ENCODE assay signal across 8 cellular contexts in genomic region chr12:45235087-45236025, GRCh38. TPM values are rescaled to one million over a fixed set of nuclear protein-coding genes. Genes with fewer than 3 reads are reported as not detected.
DNase-seq lines count a peak whose midpoint lies in the region; ATAC-seq and TF ChIP-seq lines count a peak whose summit lies in the region.

No MANE protein-coding gene starts in this region.

- H3K4me3 Mint-ChIP-seq in chondrocyte (ENCODE audit: unreplicated experiment) (peak overlapping the region; percentile 48), memory B cell (no peak overlapping the region)

- peaks cover 82% of the 10 kb centered on the region for H3K4me1 Mint-ChIP-seq in chondrocyte (ENCODE audit: low read depth)
- H3K4me1 Mint-ChIP-seq in memory B cell = peaks cover 26% of the 10 kb centered on the region

- no peaks in the 10 kb centered on the region for H3K27me3 Mint-ChIP-seq in chondrocyte (ENCODE audit: low read depth)
- H3K27me3 Mint-ChIP-seq in memory B cell = no peaks in the 10 kb centered on the region

- H3K9me3 ChIP-seq in MG63 = 0 out of 2 replicates have a peak, but pooled peaks cover 1% of the 10 kb centered on the region

- no peaks in the 10 kb centered on the region for H3K27me3 ChIP-seq in MG63

- peaks cover 1% of the 10 kb centered on the region for H3K36me3 Mint-ChIP-seq in chondrocyte (ENCODE audit: low read depth)
- H3K36me3 Mint-ChIP-seq in memory B cell = peaks cover 7% of the 10 kb centered on the region

- DNase-seq in MG63 (peak; percentile 75), chondrocyte (ENCODE audit: low spot score) (no peak), memory B cell (ENCODE audit: low spot score in 2 of 2) (no peak), NCI-H526 treated with DMSO at 0.1 percent for 48 hours (lab: John Stamatoyannopoulos, UW) (no peak), RPMI8226 (no peak)
- no peak for DNase-seq in activated CD4-positive, CD25-positive, alpha-beta regulatory T cell treated with anti-CD3 and anti-CD28 coated beads, Interleukin-2, amount 50 U/mL, for 72 hours

- H3K36me3 ChIP-seq in MG63 = no peaks in the 10 kb centered on the region

- H3K4me3 ChIP-seq in MG63 = no peak overlapping the region

- H3K9me3 Mint-ChIP-seq in chondrocyte (ENCODE audit: low read depth) (peaks cover 3% of the 10 kb centered on the region), memory B cell (no peaks in the 10 kb centered on the region)

- H3K27ac Mint-ChIP-seq in chondrocyte (ENCODE audit: unreplicated experiment) (peak overlapping the region; percentile 95), memory B cell (peak overlapping the region; percentile 35)

- TF ChIP-seq CTCF in chondrocyte (IDR thresholded peaks at IDR 0.05) = no peak

- ATAC-seq in GM18868 (IDR thresholded peaks at IDR 0.05; ENCODE audit: unreplicated experiment) = peak; percentile 47
- ATAC-seq in memory B cell (ENCODE audit: low read depth) = no peak
- no peak for ATAC-seq in HG03457 (IDR thresholded peaks at IDR 0.05; ENCODE audit: unreplicated experiment)

RNA-seq across cellular contexts. Expression of gene ANO6, which starts 19.5 kb away (rescaled TPM):
- total RNA-seq in MG63 (2014; rRNA removed; shearing (Covaris generic); ENCODE audit: low replicate concordance) = 20.4 and 33.8 TPM in 2 replicates
- 64.2 to 79.4 TPM (median 75.8 TPM) in 3 replicates for total RNA-seq in chondrocyte
